17 cellular contexts compared by ENCODE assay signal in the genomic region with DNA sequence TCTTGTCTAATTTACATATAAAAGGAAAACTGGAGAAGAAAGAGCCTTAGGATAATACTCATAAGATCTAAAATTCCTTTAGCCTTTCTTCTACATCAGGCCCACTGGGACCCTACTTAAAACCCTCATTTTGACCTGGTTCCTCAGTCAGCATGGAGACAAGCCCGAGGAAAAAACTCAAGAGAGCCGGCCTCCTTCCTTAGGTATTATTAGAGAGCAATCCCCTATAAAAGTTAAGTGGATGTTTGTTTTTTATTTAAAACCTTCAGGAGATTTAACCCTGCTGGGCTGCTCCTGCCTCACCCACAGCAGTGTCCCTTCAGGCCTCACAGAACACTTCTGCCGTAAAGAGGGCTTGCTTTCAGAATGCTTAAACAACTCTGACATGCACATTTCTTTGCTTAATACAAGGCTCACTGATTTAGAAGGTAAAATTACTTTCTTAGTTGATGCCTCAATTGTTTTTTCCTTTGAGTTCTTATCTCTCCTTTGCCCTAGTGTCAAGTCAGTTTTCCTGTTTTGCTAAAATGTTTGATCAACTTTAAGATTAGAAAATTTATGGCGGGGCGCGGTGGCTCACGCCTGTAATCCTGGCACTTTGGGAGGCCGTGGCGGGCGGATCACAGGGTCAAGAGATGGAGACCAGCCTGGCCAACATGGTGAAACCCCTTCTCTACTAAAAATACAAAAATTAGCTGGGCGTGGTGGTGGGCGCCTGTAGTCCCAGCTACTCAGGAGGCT.
DNase-seq lines count a peak whose midpoint lies in the region; ATAC-seq and TF ChIP-seq lines count a peak whose summit lies in the region.
"Had no signal": no experiment of that assay in that cellular context is flagged by ENCODE, and none has a peak within 500 bp of the region (broad histone marks: within the 10 kb centered on the region; RNA-seq: fewer than 3 reads in every experiment).

No MANE protein-coding gene starts in this region.

- no peaks in the 10 kb centered on the region for H3K9me3 ChIP-seq in HEK293 (ENCODE audit: control insufficient read depth, insufficient read depth, low read depth, low read length)
- no peaks in the 10 kb centered on the region for H3K9me3 ChIP-seq in gastroesophageal sphincter
- H3K9me3 ChIP-seq in skeletal muscle tissue (ENCODE audit: control insufficient read depth in 3 of 3, low read length in 3 of 3), result no peaks in the 10 kb centered on the region

- H3K36me3 Mint-ChIP-seq in activated naive CD8-positive, alpha-beta T cell treated with anti-CD3 and anti-CD28 coated beads for 36 hours, result no peaks in the 10 kb centered on the region

- H3K27ac ChIP-seq in HEK293 (ENCODE audit: extremely low read depth, low read depth, low read length) (0 out of 2 replicates have a peak overlapping the region, but pooled peaks have one; percentile 2), gastroesophageal sphincter (peak overlapping the region; percentile 72 to 85 (median 82)), skeletal muscle tissue (ENCODE audit: low read depth, low read length) (peak overlapping the region; percentile 2)
- H3K27ac ChIP-seq: C4-2B had no signal

- H3K27ac Mint-ChIP-seq in activated naive CD8-positive, alpha-beta T cell treated with anti-CD3 and anti-CD28 coated beads for 36 hours, result no peak overlapping the region
- H3K27ac Mint-ChIP-seq: activated T-helper 2 cell treated with anti-CD3 and anti-CD28 coated beads, Interferon-gamma antibody, Interleukin-2, Interleukin-4, amounts not matched to agents 10 μg/mL and 5 μg/mL and 100 μg/mL, durations not matched to agents 14 hours and 24 hours and 36 hours had no signal

- TF ChIP-seq POLR2A in gastroesophageal sphincter (IDR thresholded peaks at IDR 0.05), result no peak

- H3K4me1 ChIP-seq in HEK293 (ENCODE audit: control insufficient read depth, insufficient read depth, low read length) (peaks cover 44% of the 10 kb centered on the region), gastroesophageal sphincter (peaks cover 14 to 70% (median 25%) of the 10 kb centered on the region in 3 donors), skeletal muscle tissue (ENCODE audit: control insufficient read depth in 3 of 3, insufficient read depth in 3 of 3, low read length in 3 of 3) (peaks cover 6 to 14% (median 9%) of the 10 kb centered on the region in 3 donors)

- DNase-seq in LNCaP clone FGC (ENCODE audit: low read depth), result peak; percentile 8
- no peak for DNase-seq in central memory CD4-positive, alpha-beta T cell
- no peak for DNase-seq in activated CD4-positive, alpha-beta T cell treated with anti-CD3 and anti-CD28 coated beads, Interleukin-2, amount 50 U/mL, for 48 hours
- DNase-seq in HCEC 1CT, result no peak
- DNase-seq in activated naive CD8-positive, alpha-beta T cell treated with anti-CD3 and anti-CD28 coated beads for 36 hours, result no peak
- DNase-seq: amygdala; DMS79; Kasumi-1; midbrain; NCI-H1436 treated with DMSO at 0.1 percent for 48 hours; stimulated activated CD4-positive, alpha-beta T cell treated with anti-CD3 and anti-CD28 coated beads, Interleukin-4, amount 100 ng/mL, for 24 hours; stimulated activated CD8-positive, alpha-beta memory T cell treated with anti-CD3 and anti-CD28 coated beads, Interleukin-4, amount 100 ng/mL, for 48 hours had no signal

- no peak overlapping the region for H3K4me3 Mint-ChIP-seq in activated naive CD8-positive, alpha-beta T cell treated with anti-CD3 and anti-CD28 coated beads for 36 hours

- H3K4me3 ChIP-seq in HEK293 (ENCODE audit: low read depth, low read length) (no peak overlapping the region), LNCaP clone FGC (ENCODE audit: low read depth, low read length) (no peak overlapping the region), gastroesophageal sphincter (no peak overlapping the region), skeletal muscle tissue (ENCODE audit: low read length in 3 of 3) (no peak overlapping the region)

- TF ChIP-seq CTCF in HEK293 (tag by site-specific recombination; IDR thresholded peaks at IDR 0.05), result no peak
- no peak for TF ChIP-seq CTCF in LNCaP clone FGC (IDR thresholded peaks at IDR 0.05; ENCODE audit: control insufficient read depth, extremely low read depth, insufficient read depth)
- no peak for TF ChIP-seq CTCF in gastroesophageal sphincter (IDR thresholded peaks at IDR 0.05)

- CTCF ChIA-PET in HEK293 (lab: Yijun Ruan, JAX), result interaction anchor here (0.6 kb wide), 1 partner anchor 104 kb away, joined by 3 read pairs; no protein-coding TSS in a partner anchor

- TF ChIP-seq EP300 in gastroesophageal sphincter (IDR thresholded peaks at IDR 0.05), result no peak

- 93 to 97% methylated on average over 4 to 8 of the region's 12 CpGs for WGBS in gastroesophageal sphincter (ENCODE audit: low coverage in 1 of 2), 2 donors

- H3K27me3 ChIP-seq in gastroesophageal sphincter (no peaks in the 10 kb centered on the region), skeletal muscle tissue (ENCODE audit: control insufficient read depth in 3 of 3, insufficient read depth in 3 of 3, low read length in 3 of 3) (no peaks in the 10 kb centered on the region)

- H3K9me3 Mint-ChIP-seq in activated naive CD8-positive, alpha-beta T cell treated with anti-CD3 and anti-CD28 coated beads for 36 hours, result no peaks in the 10 kb centered on the region
- H3K9me3 Mint-ChIP-seq: activated T-helper 2 cell treated with anti-CD3 and anti-CD28 coated beads, Interferon-gamma antibody, Interleukin-2, Interleukin-4, amounts not matched to agents 10 μg/mL and 5 μg/mL and 100 μg/mL, durations not matched to agents 14 hours and 24 hours and 36 hours had no signal

- no peak overlapping the region for H3K9ac ChIP-seq in skeletal muscle tissue (ENCODE audit: low read depth in 1 of 3, low read length in 3 of 3)

- POLR2A ChIA-PET in HEK293 (lab: Yijun Ruan, JAX), result no interaction called here

- no peak for ATAC-seq in gastroesophageal sphincter

- no peaks in the 10 kb centered on the region for H3K27me3 Mint-ChIP-seq in activated naive CD8-positive, alpha-beta T cell treated with anti-CD3 and anti-CD28 coated beads for 36 hours

- H3K36me3 ChIP-seq in HEK293 (ENCODE audit: control insufficient read depth in 2 of 2, insufficient read depth in 1 of 2, low read length in 2 of 2) (no peaks in the 10 kb centered on the region), gastroesophageal sphincter (no peaks in the 10 kb centered on the region), skeletal muscle tissue (ENCODE audit: control insufficient read depth in 3 of 3, insufficient read depth in 3 of 3, low read length in 3 of 3) (no peaks in the 10 kb centered on the region)

- peaks cover 13% of the 10 kb centered on the region for H3K4me1 Mint-ChIP-seq in activated naive CD8-positive, alpha-beta T cell treated with anti-CD3 and anti-CD28 coated beads for 36 hours

TF ChIP-seq in HEK293, 187 proteins besides CTCF, POLR2A, EP300 and RAD21 (continues in another document):
- TF ChIP-seq ZNF155 (tag by site-specific recombination; IDR thresholded peaks at IDR 0.05) (no peak), ZNF707 (tag by site-specific recombination; IDR thresholded peaks at IDR 0.05) (no peak)
- TF ChIP-seq, protein P1, sequence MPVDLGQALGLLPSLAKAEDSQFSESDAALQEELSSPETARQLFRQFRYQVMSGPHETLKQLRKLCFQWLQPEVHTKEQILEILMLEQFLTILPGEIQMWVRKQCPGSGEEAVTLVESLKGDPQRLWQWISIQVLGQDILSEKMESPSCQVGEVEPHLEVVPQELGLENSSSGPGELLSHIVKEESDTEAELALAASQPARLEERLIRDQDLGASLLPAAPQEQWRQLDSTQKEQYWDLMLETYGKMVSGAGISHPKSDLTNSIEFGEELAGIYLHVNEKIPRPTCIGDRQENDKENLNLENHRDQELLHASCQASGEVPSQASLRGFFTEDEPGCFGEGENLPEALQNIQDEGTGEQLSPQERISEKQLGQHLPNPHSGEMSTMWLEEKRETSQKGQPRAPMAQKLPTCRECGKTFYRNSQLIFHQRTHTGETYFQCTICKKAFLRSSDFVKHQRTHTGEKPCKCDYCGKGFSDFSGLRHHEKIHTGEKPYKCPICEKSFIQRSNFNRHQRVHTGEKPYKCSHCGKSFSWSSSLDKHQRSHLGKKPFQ (tag by site-specific recombination; IDR thresholded peaks at IDR 0.05), result no peak
- TF ChIP-seq, protein P2, sequence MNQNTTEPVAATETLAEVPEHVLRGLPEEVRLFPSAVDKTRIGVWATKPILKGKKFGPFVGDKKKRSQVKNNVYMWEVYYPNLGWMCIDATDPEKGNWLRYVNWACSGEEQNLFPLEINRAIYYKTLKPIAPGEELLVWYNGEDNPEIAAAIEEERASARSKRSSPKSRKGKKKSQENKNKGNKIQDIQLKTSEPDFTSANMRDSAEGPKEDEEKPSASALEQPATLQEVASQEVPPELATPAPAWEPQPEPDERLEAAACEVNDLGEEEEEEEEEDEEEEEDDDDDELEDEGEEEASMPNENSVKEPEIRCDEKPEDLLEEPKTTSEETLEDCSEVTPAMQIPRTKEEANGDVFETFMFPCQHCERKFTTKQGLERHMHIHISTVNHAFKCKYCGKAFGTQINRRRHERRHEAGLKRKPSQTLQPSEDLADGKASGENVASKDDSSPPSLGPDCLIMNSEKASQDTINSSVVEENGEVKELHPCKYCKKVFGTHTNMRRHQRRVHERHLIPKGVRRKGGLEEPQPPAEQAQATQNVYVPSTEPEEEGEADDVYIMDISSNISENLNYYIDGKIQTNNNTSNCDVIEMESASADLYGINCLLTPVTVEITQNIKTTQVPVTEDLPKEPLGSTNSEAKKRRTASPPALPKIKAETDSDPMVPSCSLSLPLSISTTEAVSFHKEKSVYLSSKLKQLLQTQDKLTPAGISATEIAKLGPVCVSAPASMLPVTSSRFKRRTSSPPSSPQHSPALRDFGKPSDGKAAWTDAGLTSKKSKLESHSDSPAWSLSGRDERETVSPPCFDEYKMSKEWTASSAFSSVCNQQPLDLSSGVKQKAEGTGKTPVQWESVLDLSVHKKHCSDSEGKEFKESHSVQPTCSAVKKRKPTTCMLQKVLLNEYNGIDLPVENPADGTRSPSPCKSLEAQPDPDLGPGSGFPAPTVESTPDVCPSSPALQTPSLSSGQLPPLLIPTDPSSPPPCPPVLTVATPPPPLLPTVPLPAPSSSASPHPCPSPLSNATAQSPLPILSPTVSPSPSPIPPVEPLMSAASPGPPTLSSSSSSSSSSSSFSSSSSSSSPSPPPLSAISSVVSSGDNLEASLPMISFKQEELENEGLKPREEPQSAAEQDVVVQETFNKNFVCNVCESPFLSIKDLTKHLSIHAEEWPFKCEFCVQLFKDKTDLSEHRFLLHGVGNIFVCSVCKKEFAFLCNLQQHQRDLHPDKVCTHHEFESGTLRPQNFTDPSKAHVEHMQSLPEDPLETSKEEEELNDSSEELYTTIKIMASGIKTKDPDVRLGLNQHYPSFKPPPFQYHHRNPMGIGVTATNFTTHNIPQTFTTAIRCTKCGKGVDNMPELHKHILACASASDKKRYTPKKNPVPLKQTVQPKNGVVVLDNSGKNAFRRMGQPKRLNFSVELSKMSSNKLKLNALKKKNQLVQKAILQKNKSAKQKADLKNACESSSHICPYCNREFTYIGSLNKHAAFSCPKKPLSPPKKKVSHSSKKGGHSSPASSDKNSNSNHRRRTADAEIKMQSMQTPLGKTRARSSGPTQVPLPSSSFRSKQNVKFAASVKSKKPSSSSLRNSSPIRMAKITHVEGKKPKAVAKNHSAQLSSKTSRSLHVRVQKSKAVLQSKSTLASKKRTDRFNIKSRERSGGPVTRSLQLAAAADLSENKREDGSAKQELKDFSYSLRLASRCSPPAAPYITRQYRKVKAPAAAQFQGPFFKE (tag by site-specific recombination; IDR thresholded peaks at IDR 0.05; ENCODE audit: borderline replicate concordance), result no peak

Comparison
In these comparisons a context has a peak if more than half of its experiments do, and no peak if none do; other contexts are left out.
1. H3K27ac ChIP-seq: peak in every context shown above with its lines; median percentile 82 in gastroesophageal sphincter; 2 in HEK293; 2 in skeletal muscle tissue.